In genomic region chr3:112319516-112320276, GRCh38 we compare ENCODE assay signal across 29 cellular contexts. TPM values are rescaled to one million over a fixed set of nuclear protein-coding genes. Genes with fewer than 3 reads are reported as not detected.
A peak's percentile ranks its signal among the peaks of the same experiment; 100 is the strongest.
DNase-seq lines count a peak whose midpoint lies in the region; ATAC-seq, FAIRE-seq and TF ChIP-seq lines count a peak whose summit lies in the region.
"Had no signal": no experiment of that assay in that cellular context is flagged by ENCODE, and none has a peak within 500 bp of the region (broad histone marks: within the 10 kb centered on the region; RNA-seq: fewer than 3 reads in every experiment).

No MANE protein-coding gene starts in this region.

- peak overlapping the region; percentile 82; the same call in 1 of the 2 replicates for H2AFZ ChIP-seq in H1 (ENCODE audit: low read length)

- H4K20me1 ChIP-seq in H1 (replicated peaks in 1 of 2; ENCODE audit: control insufficient read depth in 1 of 2, insufficient read depth in 2 of 2, low read length in 2 of 2), result no peaks in the 10 kb centered on the region

- peak; percentile 19 for ATAC-seq in lung (ENCODE audit: insufficient read depth, low FRiP score)
- ATAC-seq: activated CD8-positive, alpha-beta memory T cell treated with anti-CD3 and anti-CD28 coated beads, Interleukin-2, amount 10 ng/mL, durations not matched to agents 7 days and 5 days; activated T-cell treated with anti-CD3 and anti-CD28 coated beads, Interleukin-2, amount 50 U/mL, for 72 hours had no signal

- no peak overlapping the region for H3K18ac ChIP-seq in H1 (ENCODE audit: extremely low read depth, low read length)

- no peak overlapping the region for H3K23ac ChIP-seq in H1 (ENCODE audit: insufficient read length)

- no peak overlapping the region for H3K4ac ChIP-seq in H1 (replicated peaks; ENCODE audit: insufficient read length, low read depth, low read length)

- H3K9me3 Mint-ChIP-seq in MCF 10A (ENCODE audit: unreplicated experiment), result no peaks in the 10 kb centered on the region
- H3K9me3 Mint-ChIP-seq: activated naive CD4-positive, alpha-beta T cell treated with anti-CD3 and anti-CD28 coated beads, Interleukin-2, amount 10 ng/mL, durations not matched to agents 7 days and 5 days; CD4-positive, alpha-beta T cell; dendritic cell treated with granulocyte-macrophage colony-stimulating factor and Interleukin-4, amounts not matched to agents 40 ng/mL and 50 ng/mL, for 4 days had no signal

- no peaks in the 10 kb centered on the region for H3K27me3 Mint-ChIP-seq in MCF 10A (ENCODE audit: insufficient read depth, unreplicated experiment)
- H3K27me3 Mint-ChIP-seq: CD4-positive, alpha-beta T cell; dendritic cell treated with granulocyte-macrophage colony-stimulating factor and Interleukin-4, amounts not matched to agents 40 ng/mL and 50 ng/mL, for 4 days had no signal

- peak; percentile 9 for DNase-seq in MCF 10A (ENCODE audit: unreplicated experiment)
- no peak for DNase-seq in breast epithelium (ENCODE audit: low spot score in 2 of 2)
- no peak for DNase-seq in H1 (ENCODE audit: low read depth in 1 of 2, low spot score in 2 of 2)
- no peak for DNase-seq in lung (ENCODE audit: low spot score)
- no peak for DNase-seq in testis
- no peak for DNase-seq in NCI-H524 (lab: John Stamatoyannopoulos, UW)
- no peak for DNase-seq in HK-2 (ENCODE audit: unreplicated experiment)
- no peak for DNase-seq in stimulated activated CD4-positive, alpha-beta T cell treated with anti-CD3 and anti-CD28 coated beads, Interleukin-12 subunit alpha, Interleukin-12 subunit beta, amount 100 ng/mL, for 4 hours
- DNase-seq: activated CD4-positive, alpha-beta T cell treated with anti-CD3 and anti-CD28 coated beads for 4 hours; activated CD8-positive, alpha-beta memory T cell treated with anti-CD3 and anti-CD28 coated beads, Interleukin-2, amount 10 ng/mL, durations not matched to agents 7 days and 5 days; activated naive CD4-positive, alpha-beta T cell treated with anti-CD3 and anti-CD28 coated beads, Interleukin-2, amount 10 ng/mL, durations not matched to agents 7 days and 5 days; activated T-cell treated with anti-CD3 and anti-CD28 coated beads, Interleukin-2, amount 50 U/mL, for 72 hours; amygdala; CD4-positive, alpha-beta T cell; immature natural killer cell; KG1; NCI-H1694; NCI-H2171; stimulated activated CD4-positive, alpha-beta T cell treated with anti-CD3 and anti-CD28 coated beads, Interleukin-1b, Interleukin-23, amount 100 ng/mL, for 48 hours; upper lobe of left lung had no signal

- H3K9me3 ChIP-seq in breast epithelium (no peaks in the 10 kb centered on the region), H1 (ENCODE audit: insufficient read depth in 2 of 2, low read depth in 1 of 2, low read length in 1 of 2) (peaks cover 15 to 16% of the 10 kb centered on the region in 2 experiments), lung (ENCODE audit: control insufficient read depth in 2 of 2, insufficient read depth in 1 of 2, low read length in 1 of 2) (peaks cover 0 to 2% of the 10 kb centered on the region in 2 donors), testis (no peaks in the 10 kb centered on the region)
- H3K9me3 ChIP-seq: neutrophil had no signal

- H4K8ac ChIP-seq in H1 (ENCODE audit: extremely low read depth, insufficient read depth, low read length), result no peak overlapping the region

- no peak overlapping the region for H2BK12ac ChIP-seq in H1 (ENCODE audit: low read depth, low read length)

- peaks cover 26% of the 10 kb centered on the region for H3K4me1 Mint-ChIP-seq in MCF 10A (ENCODE audit: insufficient read depth, unreplicated experiment)
- H3K4me1 Mint-ChIP-seq: activated CD8-positive, alpha-beta memory T cell treated with anti-CD3 and anti-CD28 coated beads, Interleukin-2, amount 10 ng/mL, durations not matched to agents 7 days and 5 days; immature natural killer cell had no signal

- H3K23me2 ChIP-seq in H1 (ENCODE audit: low read depth, low read length), result no peaks in the 10 kb centered on the region

- 71% methylated on average over 4 of the region's 4 CpGs; no CpG with 5 or more reads in 1 of the 2 experiments for WGBS in H1 (ENCODE audit: extremely low coverage in 1 of 2, insufficient coverage in 1 of 2, insufficient read length in 1 of 2, insufficient replicate concordance in 2 of 2, low coverage in 1 of 2, low lambda C conversion rate in 2 of 2, missing lambda C conversion rate in 1 of 2), 2 experiments
- 57 to 66% methylated on average over 4 of the region's 4 CpGs for WGBS in lung, 2 donors
- WGBS in testis, 2 donors, result 65 to 80% methylated on average over 4 of the region's 4 CpGs

- no peak overlapping the region for H3K14ac ChIP-seq in H1 (ENCODE audit: insufficient read length)

- BruUV-seq in MCF 10A (replicated peaks; lab: Mats Ljungman, UMichigan), result no TSS peak

- peak overlapping the region in 1 of 4 experiments; percentile 13; a peak in 1 of 7 replicates for H3K9ac ChIP-seq in H1 (replicated peaks in 1 of 4; ENCODE audit: extremely low read depth in 1 of 4, low read depth in 3 of 4, low read length in 3 of 4)

- H4K5ac ChIP-seq in H1 (ENCODE audit: insufficient read length, low read depth, low read length), result no peak overlapping the region

- no peaks in the 10 kb centered on the region for H3K79me1 ChIP-seq in H1 (ENCODE audit: low read depth, low read length)

- H3K27ac ChIP-seq in breast epithelium, result peak overlapping the region in 1 of 2 donors; percentile 15
- no peak overlapping the region for H3K27ac ChIP-seq in H1 (ENCODE audit: low read depth, low read length)
- peak overlapping the region in 1 of 2 donors; percentile 9 for H3K27ac ChIP-seq in lung (ENCODE audit: low read depth in 1 of 2, low read length in 1 of 2)
- H3K27ac ChIP-seq in testis, result peak overlapping the region; percentile 42 to 60
- H3K27ac ChIP-seq: neutrophil, upper lobe of left lung had no signal

- no peak overlapping the region; the same call in 1 of the 2 replicates for H2BK5ac ChIP-seq in H1 (ENCODE audit: low read depth, low read length)

- no peaks in the 10 kb centered on the region for H3K4me1 ChIP-seq in breast epithelium
- peaks cover 0 to 16% (median 7%) of the 10 kb centered on the region in 4 experiments; a peak in 5 of 7 replicates for H3K4me1 ChIP-seq in H1 (replicated peaks in 1 of 4; ENCODE audit: control insufficient read depth in 3 of 4, insufficient read depth in 4 of 4, low read length in 3 of 4)
- H3K4me1 ChIP-seq in lung (ENCODE audit: control insufficient read depth in 2 of 2, insufficient read depth in 2 of 2, low read length in 2 of 2), result no peaks in the 10 kb centered on the region
- peaks cover 6% of the 10 kb centered on the region for H3K4me1 ChIP-seq in testis

- CTCF ChIA-PET in MCF 10A (lab: Yijun Ruan, JAX) (interaction anchor here (0.6 to 8.9 kb wide), 11 partner anchors 9 to 330 kb away, joined by 3 to 97 read pairs (median 4); partner anchors contain the start of gene SLC9C1), H1 (lab: Charles Lee; ENCODE audit: partially characterized antibody) (interaction anchor here (0.7 to 4.4 kb wide), 9 partner anchors 8 to 208 kb away, joined by 3 to 30 read pairs (median 5); partner anchors contain the start of genes CD200 and SLC9C1)

- no peak for TF ChIP-seq CTCF in MCF 10A (IDR thresholded peaks at IDR 0.05; ENCODE audit: unreplicated experiment)
- no peak for TF ChIP-seq CTCF in breast epithelium (IDR thresholded peaks at IDR 0.05)
- TF ChIP-seq CTCF in H1 (IDR thresholded peaks at IDR 0.05; ENCODE audit: control extremely low read depth in 1 of 3, insufficient read depth in 1 of 3, low read depth in 1 of 3, low read length in 3 of 3), result no peak
- no peak for TF ChIP-seq CTCF in lung (IDR thresholded peaks at IDR 0.05; ENCODE audit: control extremely low read depth, extremely low read depth)
- no peak for TF ChIP-seq CTCF in testis (IDR thresholded peaks at IDR 0.05)

- H3K4me3 ChIP-seq in breast epithelium, result no peak overlapping the region
- no peak overlapping the region for H3K4me3 ChIP-seq in H1 (ENCODE audit: extremely low read depth in 1 of 4, insufficient read depth in 2 of 4, low read depth in 3 of 4, low read length in 4 of 4)
- H3K4me3 ChIP-seq in lung, result no peak overlapping the region
- H3K4me3 ChIP-seq in testis, result no peak overlapping the region
- H3K4me3 ChIP-seq: upper lobe of left lung had no signal

- H2BK15ac ChIP-seq in H1 (ENCODE audit: low read length), result no peak overlapping the region

- intact Hi-C loops in MCF 10A (cut with micrococcal nuclease) (no loop called here), breast epithelium (cut with DNase I; ENCODE audit: low total_unique reads) (no loop called here), testis (cut with DNase I; ENCODE audit: low total_unique reads) (no loop called here)

- H2BK20ac ChIP-seq in H1 (ENCODE audit: low read length), result no peak overlapping the region

- no peaks in the 10 kb centered on the region for H3K36me3 Mint-ChIP-seq in MCF 10A (ENCODE audit: insufficient read depth, unreplicated experiment)
- H3K36me3 Mint-ChIP-seq: activated naive CD4-positive, alpha-beta T cell treated with anti-CD3 and anti-CD28 coated beads, Interleukin-2, amount 10 ng/mL, durations not matched to agents 7 days and 5 days; immature natural killer cell had no signal

- H2AK5ac ChIP-seq in H1 (ENCODE audit: low read depth, low read length), result no peak overlapping the region

- H4K91ac ChIP-seq in H1 (replicated peaks; ENCODE audit: insufficient read length, low read length), result no peak overlapping the region

- peak overlapping the region; percentile 69 for H2BK120ac ChIP-seq in H1 (replicated peaks; ENCODE audit: low read depth, low read length)

- TF ChIP-seq EP300 in H1 (IDR thresholded peaks at IDR 0.05; ENCODE audit: borderline replicate concordance in 1 of 2, low read depth in 2 of 2, low read length in 2 of 2), result no peak

- no peak overlapping the region for H3K4me2 ChIP-seq in H1 (ENCODE audit: insufficient read depth in 1 of 2, low read depth in 2 of 2, low read length in 2 of 2)

- no peaks in the 10 kb centered on the region for H3K79me2 ChIP-seq in H1 (ENCODE audit: control insufficient read depth in 1 of 2, insufficient read depth in 2 of 2, low read length in 2 of 2)

- peak; percentile 24 for FAIRE-seq in H1 (lab: Jason Lieb, UNC)
- FAIRE-seq: endometrium, GM12892 had no signal

- H3K27me3 ChIP-seq in breast epithelium, result no peaks in the 10 kb centered on the region
- no peaks in the 10 kb centered on the region for H3K27me3 ChIP-seq in H1 (replicated peaks in 1 of 4; ENCODE audit: control insufficient read depth in 3 of 4, extremely low read depth in 1 of 4, insufficient read depth in 3 of 4, low read length in 3 of 4)
- no peaks in the 10 kb centered on the region for H3K27me3 ChIP-seq in lung (ENCODE audit: control insufficient read depth, insufficient read depth)
- no peaks in the 10 kb centered on the region for H3K27me3 ChIP-seq in testis
- H3K27me3 ChIP-seq: neutrophil, upper lobe of left lung had no signal

- H3K27ac Mint-ChIP-seq in MCF 10A (ENCODE audit: low read depth, unreplicated experiment), result peak overlapping the region; percentile 90
- H3K27ac Mint-ChIP-seq: activated CD8-positive, alpha-beta memory T cell treated with anti-CD3 and anti-CD28 coated beads, Interleukin-2, amount 10 ng/mL, durations not matched to agents 7 days and 5 days; activated T-cell treated with anti-CD3 and anti-CD28 coated beads, Interleukin-2, amount 50 U/mL, for 72 hours; CD4-positive, alpha-beta T cell; immature natural killer cell had no signal

- POLR2A ChIA-PET in MCF 10A (lab: Yijun Ruan, JAX) (interaction anchor here (0.6 to 4.9 kb wide), 12 partner anchors 11 to 1539 kb away, joined by 3 to 40 read pairs (median 3); partner anchors contain the start of genes ATG3, GCSAM, SLC35A5 and SLC9C1), H1 (lab: Charles Lee; ENCODE audit: partially characterized antibody) (interaction anchor here (1.0 to 3.9 kb wide), 4 partner anchors 13 to 128 kb away, joined by 3 to 16 read pairs (median 6); partner anchors contain the start of gene CD200)

- no peaks in the 10 kb centered on the region for H3K36me3 ChIP-seq in breast epithelium
- peaks cover 0 to 6% (median 0%) of the 10 kb centered on the region in 4 experiments; a peak in 2 of 8 replicates for H3K36me3 ChIP-seq in H1 (ENCODE audit: control insufficient read depth in 2 of 4, insufficient read depth in 4 of 4, low read length in 3 of 4)
- H3K36me3 ChIP-seq in lung (ENCODE audit: control insufficient read depth in 2 of 2, insufficient read depth in 2 of 2, low read length in 2 of 2), result no peaks in the 10 kb centered on the region
- no peaks in the 10 kb centered on the region for H3K36me3 ChIP-seq in testis (ENCODE audit: low read depth, missing control alignments)
- H3K36me3 ChIP-seq: neutrophil, upper lobe of left lung had no signal

- H3K56ac ChIP-seq in H1 (replicated peaks; ENCODE audit: insufficient read length, low read depth, low read length), result no peak overlapping the region

- TF ChIP-seq RAD21 in H1 (IDR thresholded peaks at IDR 0.05 in 1 of 2, conservative IDR thresholded peaks at IDR 0.05 in 1 of 2; ENCODE audit: low read depth in 2 of 2, low read length in 2 of 2), result no peak

- TF ChIP-seq POLR2A in breast epithelium (IDR thresholded peaks at IDR 0.05), result no peak
- no peak for TF ChIP-seq POLR2A in H1 (IDR thresholded peaks at IDR 0.05; ENCODE audit: control extremely low read depth in 1 of 2, low read depth in 2 of 2, low read length in 2 of 2)
- no peak for TF ChIP-seq POLR2A in testis (IDR thresholded peaks at IDR 0.05)

- H3K4me3 Mint-ChIP-seq in MCF 10A (ENCODE audit: unreplicated experiment), result no peak overlapping the region
- H3K4me3 Mint-ChIP-seq: activated CD8-positive, alpha-beta memory T cell treated with anti-CD3 and anti-CD28 coated beads, Interleukin-2, amount 10 ng/mL, durations not matched to agents 7 days and 5 days; activated naive CD4-positive, alpha-beta T cell treated with anti-CD3 and anti-CD28 coated beads, Interleukin-2, amount 10 ng/mL, durations not matched to agents 7 days and 5 days; activated T-cell treated with anti-CD3 and anti-CD28 coated beads, Interleukin-2, amount 50 U/mL, for 72 hours; CD4-positive, alpha-beta T cell; dendritic cell treated with granulocyte-macrophage colony-stimulating factor and Interleukin-4, amounts not matched to agents 40 ng/mL and 50 ng/mL, for 4 days; immature natural killer cell had no signal

RNA-seq across cellular contexts. Expression of gene CD200, which starts 13.3 kb away (rescaled TPM):
- total RNA-seq in MCF 10A (2022) (0.44 TPM in 1 of 2 replicates, not detected in the other), breast epithelium (10 to 100 TPM in 2 of 3 donors, 1 to 10 TPM in 1; 4.8 to 20.8 (median 17.0) TPM), lung (10 to 100 TPM in 1 of 2 donors, 1 to 10 TPM in 1; 4.6 to 21.6 TPM), testis (1 to 10 TPM; 3.4 to 8.5 TPM)
- 50.2 and 51.9 TPM in 2 replicates for total RNA-seq in H1 (2021; fragmentation: NEBNext Ultra II Directional; extraction: Animal tissue kit (Norgen Biotek cat#: 25700))
- polyA plus RNA-seq in H1 (2011; rRNA removed) (25.0 and 45.8 TPM in 2 replicates), lung (1 to 10 TPM; 5.7 to 6.4 TPM), testis (ENCODE audit: insufficient read depth, low read depth, low replicate concordance) (6.3 TPM)
- polyA plus RNA-seq in H1 (2011; cell fraction: cytosol; rRNA removed), result 39.3 TPM
- 24.9 TPM for polyA plus RNA-seq in H1 (2011; cell fraction: nucleus; rRNA removed)
- polyA plus RNA-seq in H1 (2012, experiment 1 of 2), result 46.2 to 51.4 TPM (median 49.5 TPM) in 4 replicates
- polyA plus RNA-seq in H1 (2012, experiment 2 of 2), result 7.0 TPM
- 104 TPM for polyA plus RNA-seq in H1 (2013, experiment 1 of 2)
- polyA plus RNA-seq in H1 (2013, experiment 2 of 2), result 109 TPM
- polyA minus RNA-seq in H1 (2011; rRNA and poly(A)+ RNA removed), result 41.9 and 57.4 TPM in 2 replicates
- polyA minus RNA-seq in H1 (2011; cell fraction: cytosol; rRNA and poly(A)+ RNA removed), result 19.0 TPM
- 38.7 TPM for polyA minus RNA-seq in H1 (2011; cell fraction: nucleus; rRNA and poly(A)+ RNA removed)
- total RNA-seq: A172, HT1080 had no signal

RNA-seq across cellular contexts. Expression of gene SLC9C1, which starts 25.7 kb away (rescaled TPM):
- not detected in 2 replicates for total RNA-seq in MCF 10A (2022)
- under 1 TPM in 2 of 3 donors, not detected in 1; 0.15 to 0.48 TPM for total RNA-seq in breast epithelium
- 0.24 and 1.1 TPM in 2 replicates for total RNA-seq in H1 (2021; fragmentation: NEBNext Ultra II Directional; extraction: Animal tissue kit (Norgen Biotek cat#: 25700))
- polyA plus RNA-seq in H1 (2011; rRNA removed), result 0.06 and 0.15 TPM in 2 replicates
- not detected for polyA plus RNA-seq in H1 (2011; cell fraction: cytosol; rRNA removed)
- polyA plus RNA-seq in H1 (2011; cell fraction: nucleus; rRNA removed), result 0.20 TPM
- 0.12 TPM in 1 of 4 replicates, not detected in the others for polyA plus RNA-seq in H1 (2012, experiment 1 of 2)
- not detected for polyA plus RNA-seq in H1 (2012, experiment 2 of 2)
- 0.12 TPM for polyA plus RNA-seq in H1 (2013, experiment 1 of 2)
- 0.13 TPM for polyA plus RNA-seq in H1 (2013, experiment 2 of 2)
- 0.20 and 0.41 TPM in 2 replicates for polyA minus RNA-seq in H1 (2011; rRNA and poly(A)+ RNA removed)
- polyA minus RNA-seq in H1 (2011; cell fraction: cytosol; rRNA and poly(A)+ RNA removed), result not detected
- 1.5 TPM for polyA minus RNA-seq in H1 (2011; cell fraction: nucleus; rRNA and poly(A)+ RNA removed)
- total RNA-seq in lung, result under 1 TPM; 0.12 to 0.28 TPM
- polyA plus RNA-seq in lung, result not detected
- 1 to 10 TPM; 3.0 to 9.8 TPM for total RNA-seq in testis
- 20.0 TPM for polyA plus RNA-seq in testis (ENCODE audit: insufficient read depth, low read depth, low replicate concordance)
- total RNA-seq: A172; activated T-cell treated with anti-CD3 and anti-CD28 coated beads, Interleukin-2, amount 50 U/mL, for 72 hours; CD4-positive, alpha-beta T cell; HT1080; RPMI7951; T-helper 1 cell treated with Interleukin-12 subunit alpha and Interleukin-12 subunit beta and Interleukin-4 antibody, amounts not matched to agents 30 ng/mL and 1 ng/mL, for 36 hours; upper lobe of left lung had no signal
- polyA plus RNA-seq: immature natural killer cell, liver had no signal
